Comparison of ENCODE assay signal across 21 cellular contexts in the genomic region with DNA sequence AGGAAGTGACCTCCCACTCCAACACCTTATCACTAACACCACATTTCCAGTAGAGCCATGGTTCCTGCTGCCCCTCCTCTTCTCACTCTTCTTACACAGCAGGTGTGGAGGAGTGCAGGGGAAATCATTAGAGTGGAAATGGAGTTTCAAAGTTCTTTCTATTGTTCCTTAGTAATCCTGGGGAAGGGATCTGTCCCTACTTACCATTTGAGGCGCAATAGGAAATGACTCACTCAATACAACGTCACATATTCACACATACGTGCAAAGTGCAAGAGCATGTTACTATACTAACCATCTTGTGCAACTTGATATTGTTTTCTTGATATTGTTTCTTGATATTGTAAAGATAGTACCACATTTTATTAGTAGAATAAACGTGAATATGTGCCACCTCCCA.
"Had no signal": no experiment of that assay in that cellular context is flagged by ENCODE, and none has a peak within 500 bp of the region (broad histone marks: within the 10 kb centered on the region; RNA-seq: fewer than 3 reads in every experiment).

No MANE protein-coding gene starts in this region.

- DNase-seq: activated CD8-positive, alpha-beta T cell treated with anti-CD3 and anti-CD28 coated beads, Interleukin-2, amount 10 ng/mL, durations not matched to agents 7 days and 5 days; activated naive CD4-positive, alpha-beta T cell; activated T-cell treated with anti-CD3 and anti-CD28 coated beads for 4 hours; activated T-cell treated with anti-CD3 and anti-CD28 coated beads, Interleukin-2, amount 50 U/mL, for 72 hours; endodermal cell; foreskin melanocyte; left ventricle myocardium inferior; stimulated activated CD4-positive, alpha-beta T cell treated with anti-CD3 and anti-CD28 coated beads, Interleukin-12 subunit alpha, Interleukin-12 subunit beta, amount 100 ng/mL, for 4 hours; stimulated activated CD4-positive, alpha-beta T cell treated with anti-CD3 and anti-CD28 coated beads, Interleukin-4, amount 100 ng/mL, for 1 hour; stimulated activated naive CD8-positive, alpha-beta T cell treated with anti-CD3 and anti-CD28 coated beads, Interleukin-15, Interleukin-2, amounts not matched to agents 100 U/mL and 50 U/mL, for 24 hours; T-helper 17 cell; T1000; testis had no signal

- H3K27ac Mint-ChIP-seq: activated CD8-positive, alpha-beta T cell treated with anti-CD3 and anti-CD28 coated beads, Interleukin-2, amount 10 ng/mL, durations not matched to agents 7 days and 5 days; activated naive CD4-positive, alpha-beta T cell treated with anti-CD3 and anti-CD28 coated beads, Interleukin-2, amount 50 U/mL, for 72 hours; activated T-cell treated with anti-CD3 and anti-CD28 coated beads, Interleukin-2, amount 50 U/mL, for 72 hours; dendritic cell treated with granulocyte-macrophage colony-stimulating factor and Interleukin-4, amounts not matched to agents 40 ng/mL and 50 ng/mL, for 4 days; endodermal cell; nephron; T-helper 17 cell had no signal

- H3K9me3 ChIP-seq: neutrophil, testis had no signal

- H3K27ac ChIP-seq: esophagus muscularis mucosa, left ventricle myocardium inferior, neutrophil, skin epidermis, testis had no signal

- H3K27me3 ChIP-seq: esophagus muscularis mucosa, neutrophil, testis had no signal

- H3K4me3 ChIP-seq: esophagus muscularis mucosa, left ventricle myocardium inferior, lung, skin epidermis, testis had no signal

- H3K36me3 Mint-ChIP-seq: activated naive CD4-positive, alpha-beta T cell treated with anti-CD3 and anti-CD28 coated beads, Interleukin-2, amount 50 U/mL, for 72 hours had no signal

- H3K4me1 Mint-ChIP-seq: central memory CD8-positive, alpha-beta T cell; nephron; T-helper 17 cell had no signal

- H3K27me3 Mint-ChIP-seq: central memory CD8-positive, alpha-beta T cell; dendritic cell treated with granulocyte-macrophage colony-stimulating factor and Interleukin-4, amounts not matched to agents 40 ng/mL and 50 ng/mL, for 4 days; T-helper 17 cell had no signal

- H3K4me1 ChIP-seq: esophagus muscularis mucosa, left ventricle myocardium inferior, testis had no signal

- H3K36me3 ChIP-seq: esophagus muscularis mucosa, left ventricle myocardium inferior, neutrophil had no signal

- H3K4me3 Mint-ChIP-seq: activated CD8-positive, alpha-beta T cell treated with anti-CD3 and anti-CD28 coated beads, Interleukin-2, amount 10 ng/mL, durations not matched to agents 7 days and 5 days; activated T-cell treated with anti-CD3 and anti-CD28 coated beads, Interleukin-2, amount 50 U/mL, for 72 hours; central memory CD8-positive, alpha-beta T cell; dendritic cell treated with granulocyte-macrophage colony-stimulating factor and Interleukin-4, amounts not matched to agents 40 ng/mL and 50 ng/mL, for 4 days; endodermal cell; nephron; T-helper 17 cell had no signal
